1 cellular context compared by ENCODE assay signal in genomic region chr3:58043933-58044332, GRCh38.
TF ChIP-seq lines count a peak whose summit lies in the region.

No MANE protein-coding gene starts in this region.

TF ChIP-seq in H1, 55 proteins besides CTCF, POLR2A, EP300 and RAD21 (continued from another document):
- TF ChIP-seq, protein P1, sequence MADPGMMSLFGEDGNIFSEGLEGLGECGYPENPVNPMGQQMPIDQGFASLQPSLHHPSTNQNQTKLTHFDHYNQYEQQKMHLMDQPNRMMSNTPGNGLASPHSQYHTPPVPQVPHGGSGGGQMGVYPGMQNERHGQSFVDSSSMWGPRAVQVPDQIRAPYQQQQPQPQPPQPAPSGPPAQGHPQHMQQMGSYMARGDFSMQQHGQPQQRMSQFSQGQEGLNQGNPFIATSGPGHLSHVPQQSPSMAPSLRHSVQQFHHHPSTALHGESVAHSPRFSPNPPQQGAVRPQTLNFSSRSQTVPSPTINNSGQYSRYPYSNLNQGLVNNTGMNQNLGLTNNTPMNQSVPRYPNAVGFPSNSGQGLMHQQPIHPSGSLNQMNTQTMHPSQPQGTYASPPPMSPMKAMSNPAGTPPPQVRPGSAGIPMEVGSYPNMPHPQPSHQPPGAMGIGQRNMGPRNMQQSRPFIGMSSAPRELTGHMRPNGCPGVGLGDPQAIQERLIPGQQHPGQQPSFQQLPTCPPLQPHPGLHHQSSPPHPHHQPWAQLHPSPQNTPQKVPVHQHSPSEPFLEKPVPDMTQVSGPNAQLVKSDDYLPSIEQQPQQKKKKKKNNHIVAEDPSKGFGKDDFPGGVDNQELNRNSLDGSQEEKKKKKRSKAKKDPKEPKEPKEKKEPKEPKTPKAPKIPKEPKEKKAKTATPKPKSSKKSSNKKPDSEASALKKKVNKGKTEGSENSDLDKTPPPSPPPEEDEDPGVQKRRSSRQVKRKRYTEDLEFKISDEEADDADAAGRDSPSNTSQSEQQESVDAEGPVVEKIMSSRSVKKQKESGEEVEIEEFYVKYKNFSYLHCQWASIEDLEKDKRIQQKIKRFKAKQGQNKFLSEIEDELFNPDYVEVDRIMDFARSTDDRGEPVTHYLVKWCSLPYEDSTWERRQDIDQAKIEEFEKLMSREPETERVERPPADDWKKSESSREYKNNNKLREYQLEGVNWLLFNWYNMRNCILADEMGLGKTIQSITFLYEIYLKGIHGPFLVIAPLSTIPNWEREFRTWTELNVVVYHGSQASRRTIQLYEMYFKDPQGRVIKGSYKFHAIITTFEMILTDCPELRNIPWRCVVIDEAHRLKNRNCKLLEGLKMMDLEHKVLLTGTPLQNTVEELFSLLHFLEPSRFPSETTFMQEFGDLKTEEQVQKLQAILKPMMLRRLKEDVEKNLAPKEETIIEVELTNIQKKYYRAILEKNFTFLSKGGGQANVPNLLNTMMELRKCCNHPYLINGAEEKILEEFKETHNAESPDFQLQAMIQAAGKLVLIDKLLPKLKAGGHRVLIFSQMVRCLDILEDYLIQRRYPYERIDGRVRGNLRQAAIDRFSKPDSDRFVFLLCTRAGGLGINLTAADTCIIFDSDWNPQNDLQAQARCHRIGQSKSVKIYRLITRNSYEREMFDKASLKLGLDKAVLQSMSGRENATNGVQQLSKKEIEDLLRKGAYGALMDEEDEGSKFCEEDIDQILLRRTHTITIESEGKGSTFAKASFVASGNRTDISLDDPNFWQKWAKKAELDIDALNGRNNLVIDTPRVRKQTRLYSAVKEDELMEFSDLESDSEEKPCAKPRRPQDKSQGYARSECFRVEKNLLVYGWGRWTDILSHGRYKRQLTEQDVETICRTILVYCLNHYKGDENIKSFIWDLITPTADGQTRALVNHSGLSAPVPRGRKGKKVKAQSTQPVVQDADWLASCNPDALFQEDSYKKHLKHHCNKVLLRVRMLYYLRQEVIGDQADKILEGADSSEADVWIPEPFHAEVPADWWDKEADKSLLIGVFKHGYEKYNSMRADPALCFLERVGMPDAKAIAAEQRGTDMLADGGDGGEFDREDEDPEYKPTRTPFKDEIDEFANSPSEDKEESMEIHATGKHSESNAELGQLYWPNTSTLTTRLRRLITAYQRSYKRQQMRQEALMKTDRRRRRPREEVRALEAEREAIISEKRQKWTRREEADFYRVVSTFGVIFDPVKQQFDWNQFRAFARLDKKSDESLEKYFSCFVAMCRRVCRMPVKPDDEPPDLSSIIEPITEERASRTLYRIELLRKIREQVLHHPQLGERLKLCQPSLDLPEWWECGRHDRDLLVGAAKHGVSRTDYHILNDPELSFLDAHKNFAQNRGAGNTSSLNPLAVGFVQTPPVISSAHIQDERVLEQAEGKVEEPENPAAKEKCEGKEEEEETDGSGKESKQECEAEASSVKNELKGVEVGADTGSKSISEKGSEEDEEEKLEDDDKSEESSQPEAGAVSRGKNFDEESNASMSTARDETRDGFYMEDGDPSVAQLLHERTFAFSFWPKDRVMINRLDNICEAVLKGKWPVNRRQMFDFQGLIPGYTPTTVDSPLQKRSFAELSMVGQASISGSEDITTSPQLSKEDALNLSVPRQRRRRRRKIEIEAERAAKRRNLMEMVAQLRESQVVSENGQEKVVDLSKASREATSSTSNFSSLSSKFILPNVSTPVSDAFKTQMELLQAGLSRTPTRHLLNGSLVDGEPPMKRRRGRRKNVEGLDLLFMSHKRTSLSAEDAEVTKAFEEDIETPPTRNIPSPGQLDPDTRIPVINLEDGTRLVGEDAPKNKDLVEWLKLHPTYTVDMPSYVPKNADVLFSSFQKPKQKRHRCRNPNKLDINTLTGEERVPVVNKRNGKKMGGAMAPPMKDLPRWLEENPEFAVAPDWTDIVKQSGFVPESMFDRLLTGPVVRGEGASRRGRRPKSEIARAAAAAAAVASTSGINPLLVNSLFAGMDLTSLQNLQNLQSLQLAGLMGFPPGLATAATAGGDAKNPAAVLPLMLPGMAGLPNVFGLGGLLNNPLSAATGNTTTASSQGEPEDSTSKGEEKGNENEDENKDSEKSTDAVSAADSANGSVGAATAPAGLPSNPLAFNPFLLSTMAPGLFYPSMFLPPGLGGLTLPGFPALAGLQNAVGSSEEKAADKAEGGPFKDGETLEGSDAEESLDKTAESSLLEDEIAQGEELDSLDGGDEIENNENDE (IDR thresholded peaks at IDR 0.05; ENCODE audit: insufficient replicate concordance, low read length): no peak
- TF ChIP-seq POU5F1 (IDR thresholded peaks at IDR 0.05; ENCODE audit: low read depth, low read length): no peak
- no peak for TF ChIP-seq ASH2L (IDR thresholded peaks at IDR 0.05; ENCODE audit: low read length)
- TF ChIP-seq CBX8 (IDR thresholded peaks at IDR 0.05; ENCODE audit: borderline replicate concordance, low read depth, low read length): no peak
- no peak for TF ChIP-seq SUZ12 (IDR thresholded peaks at IDR 0.05; ENCODE audit: low read length)
- TF ChIP-seq ATF2 (IDR thresholded peaks at IDR 0.05; ENCODE audit: low read length): no peak
- no peak for TF ChIP-seq TCF12 (IDR thresholded peaks at IDR 0.05; ENCODE audit: low read depth, low read length)
- no peak for TF ChIP-seq CHD2 (IDR thresholded peaks at IDR 0.05; ENCODE audit: low read length)
- TF ChIP-seq CEBPB (IDR thresholded peaks at IDR 0.05; ENCODE audit: low read depth, low read length): no peak
- TF ChIP-seq SP4 (IDR thresholded peaks at IDR 0.05; ENCODE audit: low read length): no peak
- no peak for TF ChIP-seq CBX5 (IDR thresholded peaks at IDR 0.05; ENCODE audit: low read depth, low read length)
- TF ChIP-seq EZH2 (IDR thresholded peaks at IDR 0.05; ENCODE audit: low read depth, low read length, severe bottlenecking): no peak
- no peak for TF ChIP-seq BCL11A (IDR thresholded peaks at IDR 0.05; ENCODE audit: low read depth in 2 of 2, low read length in 2 of 2)
- no peak for TF ChIP-seq BACH1 (IDR thresholded peaks at IDR 0.05; ENCODE audit: low read length)
